Comparison of ENCODE assay signal across 21 cellular contexts in genomic region chr15:47551559-47551958, GRCh38.
DNase-seq lines count a peak whose midpoint lies in the region; ATAC-seq, FAIRE-seq and TF ChIP-seq lines count a peak whose summit lies in the region.
"Had no signal": no experiment of that assay in that cellular context is flagged by ENCODE, and none has a peak within 500 bp of the region (broad histone marks: within the 10 kb centered on the region; RNA-seq: fewer than 3 reads in every experiment).

No MANE protein-coding gene starts in this region.

- in situ Hi-C loops in HepG2 (cut with HindIII; ENCODE audit: extremely low pct_ligation_motif_present, low pct_unique_long_range_greater_than_20kb) = no loop called here
- in situ Hi-C loops in K562 (cut with MboI) = no loop called here

- intact Hi-C loops in HepG2 (cut with micrococcal nuclease; ENCODE audit: unreplicated experiment) (no loop called here), right lobe of liver (cut with DNase I) (no loop called here), K562 (cut with micrococcal nuclease) (no loop called here)

- H3K4me2 ChIP-seq in HepG2 (ENCODE audit: low read depth, low read length) (no peak overlapping the region), K562 (ENCODE audit: insufficient read depth, low read length) (no peak overlapping the region)
- H3K4me2 ChIP-seq: A549; BLaER1 treated with 17β-estradiol and CSF1 and Interleukin-3, amounts not matched to agents 10 nM and 100 nM had no signal

- DNase-seq in HepG2 (ENCODE audit: low spot score) (no peak), right lobe of liver (no peak), K562 (ENCODE audit: extremely low read depth in 1 of 4, low spot score in 3 of 4) (no peak), SHP77 treated with DMSO at 0.1 percent for 48 hours (lab: John Stamatoyannopoulos, UW) (no peak)
- DNase-seq in effector CD8-positive, alpha-beta T cell (lab: John Stamatoyannopoulos, UW) = no peak
- DNase-seq: AML-193; CD4-positive, alpha-beta T cell; CD8-positive, alpha-beta memory T cell; COR-L47; DMS 273 treated with DMSO at 0.1 percent for 48 hours; DMS153; DMS79; DND-41; EL; GDM1 had no signal

- TF ChIP-seq CTCF in HepG2 (CRISPR knock-in tag; IDR thresholded peaks at IDR 0.05) = no peak
- no peak for TF ChIP-seq CTCF in right lobe of liver (IDR thresholded peaks at IDR 0.05)
- no peak for TF ChIP-seq CTCF in K562 (IDR thresholded peaks at IDR 0.05 in 2 of 3, conservative IDR thresholded peaks at IDR 0.05 in 1 of 3; ENCODE audit: insufficient read depth in 2 of 3, low read depth in 1 of 3, low read length in 3 of 3)

- 0% methylated on average over 2 of the region's 2 CpGs for WGBS in HepG2 (ENCODE audit: low lambda C conversion rate)
- 64% methylated on average over 1 of the region's 2 CpGs for WGBS in right lobe of liver (ENCODE audit: insufficient coverage, low coverage, low lambda C conversion rate, missing lambda C conversion rate)
- 7% methylated on average over 2 of the region's 2 CpGs for WGBS in K562 (ENCODE audit: insufficient coverage, low coverage, missing lambda C conversion rate)

- BruUV-seq in HepG2 (replicated peaks; lab: Mats Ljungman, UMichigan) (no TSS peak), K562 (replicated peaks; lab: Mats Ljungman, UMichigan) (no TSS peak)

- no peak for TF ChIP-seq RAD21 in HepG2 (CRISPR knock-in tag; IDR thresholded peaks at IDR 0.05)
- TF ChIP-seq RAD21 in K562 (CRISPR knock-in tag; conservative IDR thresholded peaks at IDR 0.05 in 1 of 2, IDR thresholded peaks at IDR 0.05 in 1 of 2) = no peak

- TF ChIP-seq POLR2A in HepG2 (IDR thresholded peaks at IDR 0.05; ENCODE audit: insufficient read depth in 1 of 2, low read depth in 2 of 2, low read length in 2 of 2) (no peak), right lobe of liver (IDR thresholded peaks at IDR 0.05) (no peak), K562 (conservative IDR thresholded peaks at IDR 0.05) (no peak)

- no peak overlapping the region for H3K27ac ChIP-seq in HepG2 (ENCODE audit: extremely low read length, insufficient read depth, low read length)
- H3K27ac ChIP-seq in right lobe of liver = no peak overlapping the region
- H3K27ac ChIP-seq in K562 (ENCODE audit: extremely low read depth, low read depth, low read length) = no peak overlapping the region
- H3K27ac ChIP-seq: 22Rv1; A549; BLaER1 treated with 17β-estradiol and CSF1 and Interleukin-3, amounts not matched to agents 10 nM and 100 nM; C4-2B had no signal

- H3K9me3 ChIP-seq in HepG2 (ENCODE audit: low read length) = peaks cover 80% of the 10 kb centered on the region
- no peaks in the 10 kb centered on the region for H3K9me3 ChIP-seq in right lobe of liver
- H3K9me3 ChIP-seq in K562 (replicated peaks; ENCODE audit: control insufficient read depth, insufficient read depth, low read depth, low read length) = no peaks in the 10 kb centered on the region
- H3K9me3 ChIP-seq: A549; BLaER1 treated with 17β-estradiol and CSF1 and Interleukin-3, amounts not matched to agents 10 nM and 100 nM had no signal

- H3K9me1 ChIP-seq in K562 (ENCODE audit: control insufficient read depth, insufficient read depth, low read length) = no peaks in the 10 kb centered on the region

- H3K27me3 ChIP-seq in HepG2 (ENCODE audit: control insufficient read depth in 1 of 2, insufficient read depth in 2 of 2, low read length in 2 of 2) (no peaks in the 10 kb centered on the region), right lobe of liver (no peaks in the 10 kb centered on the region), K562 (ENCODE audit: control insufficient read depth in 2 of 2, insufficient read depth in 2 of 2, low read length in 2 of 2) (no peaks in the 10 kb centered on the region)
- H3K27me3 ChIP-seq: BLaER1 treated with 17β-estradiol and CSF1 and Interleukin-3, amounts not matched to agents 10 nM and 100 nM had no signal

- H3K9ac ChIP-seq in HepG2 (ENCODE audit: insufficient read depth, low read depth, low read length) (no peak overlapping the region), K562 (ENCODE audit: insufficient read depth in 1 of 2, low read depth in 2 of 2, low read length in 2 of 2) (no peak overlapping the region)
- H3K9ac ChIP-seq: BLaER1 treated with 17β-estradiol and CSF1 and Interleukin-3, amounts not matched to agents 10 nM and 100 nM had no signal

- FAIRE-seq in HepG2 (lab: Jason Lieb, UNC) (no peak), K562 (lab: Jason Lieb, UNC) (no peak)
- FAIRE-seq: A549, GM12891, GM19239 had no signal

- no peaks in the 10 kb centered on the region for H4K20me1 ChIP-seq in HepG2 (ENCODE audit: insufficient read depth, low read length)
- H4K20me1 ChIP-seq in K562 (replicated peaks; ENCODE audit: control insufficient read depth, insufficient read depth, low read length) = no peaks in the 10 kb centered on the region
- H4K20me1 ChIP-seq: BLaER1 treated with 17β-estradiol and CSF1 and Interleukin-3, amounts not matched to agents 10 nM and 100 nM had no signal

- POLR2A ChIA-PET in HepG2 (lab: Yijun Ruan, JAX) = no interaction called here
- POLR2A ChIA-PET in K562 (lab: Yijun Ruan, JAX) = no interaction called here

- H3K4me3 ChIP-seq in HepG2 (replicated peaks in 1 of 3; ENCODE audit: insufficient read depth in 1 of 3, low read depth in 2 of 3, low read length in 3 of 3) = no peak overlapping the region
- H3K4me3 ChIP-seq in right lobe of liver = no peak overlapping the region
- H3K4me3 ChIP-seq in K562 = no peak overlapping the region
- H3K4me3 ChIP-seq: A549; BLaER1 treated with 17β-estradiol and CSF1 and Interleukin-3, amounts not matched to agents 10 nM and 100 nM had no signal

- CTCF ChIA-PET in HepG2 (lab: Yijun Ruan, JAX; ENCODE audit: low intra/inter-chr PET ratio, low total read pairs) (no interaction called here), K562 (lab: Yijun Ruan, JAX; ENCODE audit: low intra/inter-chr PET ratio) (no interaction called here)

- H3K79me2 ChIP-seq in HepG2 (ENCODE audit: insufficient read depth, low read length) (no peaks in the 10 kb centered on the region), K562 (ENCODE audit: control insufficient read depth, insufficient read depth, low read length) (no peaks in the 10 kb centered on the region)

- H2AFZ ChIP-seq in HepG2 (ENCODE audit: low read length) = no peak overlapping the region
- H2AFZ ChIP-seq in K562 (ENCODE audit: low read depth, low read length) = no peak overlapping the region

- ATAC-seq in HepG2 (no peak), right lobe of liver (no peak), K562 (no peak)
- ATAC-seq: A549 had no signal

- H3K36me3 ChIP-seq in HepG2 (replicated peaks in 1 of 2; ENCODE audit: control insufficient read depth in 1 of 2, insufficient read depth in 2 of 2, low read length in 2 of 2) (no peaks in the 10 kb centered on the region), right lobe of liver (no peaks in the 10 kb centered on the region), K562 (ENCODE audit: control insufficient read depth, insufficient read depth, low read length) (no peaks in the 10 kb centered on the region)
- H3K36me3 ChIP-seq: BLaER1 treated with 17β-estradiol and CSF1 and Interleukin-3, amounts not matched to agents 10 nM and 100 nM had no signal

- H3K4me1 ChIP-seq in HepG2 (ENCODE audit: insufficient read depth, low read length) = no peaks in the 10 kb centered on the region
- no peaks in the 10 kb centered on the region for H3K4me1 ChIP-seq in right lobe of liver
- no peaks in the 10 kb centered on the region for H3K4me1 ChIP-seq in K562 (replicated peaks in 1 of 2; ENCODE audit: control insufficient read depth in 2 of 2, insufficient read depth in 2 of 2, low read length in 2 of 2)
- H3K4me1 ChIP-seq: A549 had no signal

- TF ChIP-seq EP300 in HepG2 (IDR thresholded peaks at IDR 0.05; ENCODE audit: low read depth in 2 of 2, low read length in 2 of 2) (no peak), HepG2 (CRISPR knock-in tag; IDR thresholded peaks at IDR 0.05; ENCODE audit: borderline replicate concordance) (no peak), K562 (IDR thresholded peaks at IDR 0.05; ENCODE audit: low read length) (no peak)

TF ChIP-seq in HepG2, 621 proteins besides CTCF, POLR2A, EP300 and RAD21 (continues in another document):
- TF ChIP-seq RAD51 (IDR thresholded peaks at IDR 0.05; ENCODE audit: borderline replicate concordance) (peak; percentile 83), USF2 (IDR thresholded peaks at IDR 0.05; ENCODE audit: low read depth, low read length) (peak; percentile 40; the same call in 1 of the 2 replicates), USF2 (CRISPR knock-in tag; IDR thresholded peaks at IDR 0.05; ENCODE audit: borderline replicate concordance) (no peak)

TF ChIP-seq in K562, 482 proteins besides CTCF, POLR2A, EP300 and RAD21 (continues in another document):
- no peak for TF ChIP-seq ZBTB11 (CRISPR knock-in tag; IDR thresholded peaks at IDR 0.05)

Comparison
In these comparisons a context has a peak if more than half of its experiments do, and no peak if none do; other contexts are left out.
1. Of the 241 proteins assayed by ChIP-seq in both HepG2 and K562: peak only in HepG2: none; only in K562: TFE3; in both: RAD51; in neither: 238; mixed calls (peak in some experiments, not most) for 1.